In genomic region chr3:44048196-44048924, GRCh38 we compare ENCODE assay signal across 13 cellular contexts.
DNase-seq lines count a peak whose midpoint lies in the region; ATAC-seq, FAIRE-seq and TF ChIP-seq lines count a peak whose summit lies in the region.
"Had no signal": no experiment of that assay in that cellular context is flagged by ENCODE, and none has a peak within 500 bp of the region (broad histone marks: within the 10 kb centered on the region; RNA-seq: fewer than 3 reads in every experiment).

No MANE protein-coding gene starts in this region.

- TF ChIP-seq POLR2A in K562 (conservative IDR thresholded peaks at IDR 0.05): no peak

- peaks cover 3 to 26% of the 10 kb centered on the region in 2 experiments; a peak in 3 of 5 replicates for H3K27me3 ChIP-seq in K562 (ENCODE audit: control insufficient read depth in 2 of 2, insufficient read depth in 2 of 2, low read length in 2 of 2)
- no peaks in the 10 kb centered on the region for H3K27me3 ChIP-seq in mesendoderm (ENCODE audit: insufficient read depth, low read length, poor library complexity)

- 0% methylated on average over 3 of the region's 3 CpGs for WGBS in K562 (ENCODE audit: insufficient coverage, low coverage, missing lambda C conversion rate)
- WGBS in mesendoderm (ENCODE audit: extremely low coverage, insufficient coverage, low lambda C conversion rate): no CpG with 5 or more reads among the region's 3 CpGs

- H2BK5ac ChIP-seq in mesendoderm (ENCODE audit: low read length): no peak overlapping the region

- H3K36me3 ChIP-seq in K562 (ENCODE audit: control insufficient read depth, insufficient read depth, low read length): no peaks in the 10 kb centered on the region
- no peaks in the 10 kb centered on the region for H3K36me3 ChIP-seq in mesendoderm (ENCODE audit: control insufficient read depth, insufficient read depth, low read length)

- no peak overlapping the region for H4K5ac ChIP-seq in mesendoderm (ENCODE audit: low read length)

- no peak overlapping the region for H2BK15ac ChIP-seq in mesendoderm (replicated peaks; ENCODE audit: low read depth)

- H4K8ac ChIP-seq in mesendoderm (ENCODE audit: low read depth, low read length): no peak overlapping the region

- in situ Hi-C loops in K562 (cut with MboI): loop anchor here (10.0 kb wide), 1 partner anchor 1014 kb away; no protein-coding TSS in a partner anchor

- no peak overlapping the region for H3K56ac ChIP-seq in mesendoderm (ENCODE audit: low read length)

- H3K4me2 ChIP-seq in K562 (ENCODE audit: insufficient read depth, low read length) (no peak overlapping the region), mesendoderm (ENCODE audit: low read length) (no peak overlapping the region)

- peak overlapping the region; percentile 67 for H3K4ac ChIP-seq in mesendoderm (ENCODE audit: low read depth, low read length)

- H2BK120ac ChIP-seq in mesendoderm (ENCODE audit: low read depth, low read length): no peak overlapping the region

- no TSS peak for BruUV-seq in K562 (replicated peaks; lab: Mats Ljungman, UMichigan)

- no peaks in the 10 kb centered on the region for H4K20me1 ChIP-seq in K562 (replicated peaks; ENCODE audit: control insufficient read depth, insufficient read depth, low read length)

- intact Hi-C loops in K562 (cut with micrococcal nuclease): no loop called here

- no peak for ATAC-seq in K562
- ATAC-seq: esophagus mucosa, HepG2 had no signal

- H3K79me1 ChIP-seq in mesendoderm (ENCODE audit: low read length): no peaks in the 10 kb centered on the region

- H3K4me1 ChIP-seq in K562 (replicated peaks in 1 of 2; ENCODE audit: control insufficient read depth in 2 of 2, insufficient read depth in 2 of 2, low read length in 2 of 2) (no peaks in the 10 kb centered on the region), mesendoderm (ENCODE audit: control insufficient read depth, low read depth, low read length) (peaks cover 7% of the 10 kb centered on the region)

- H3K9me1 ChIP-seq in K562 (ENCODE audit: control insufficient read depth, insufficient read depth, low read length): no peaks in the 10 kb centered on the region

- no peaks in the 10 kb centered on the region for H3K9me3 ChIP-seq in K562 (replicated peaks; ENCODE audit: control insufficient read depth, insufficient read depth, low read depth, low read length)

- H3K79me2 ChIP-seq in K562 (ENCODE audit: control insufficient read depth, insufficient read depth, low read length) (no peaks in the 10 kb centered on the region), mesendoderm (ENCODE audit: control insufficient read depth, insufficient read depth, low read length) (no peaks in the 10 kb centered on the region)

- CTCF ChIA-PET in K562 (lab: Yijun Ruan, JAX; ENCODE audit: low intra/inter-chr PET ratio): no interaction called here

- TF ChIP-seq CTCF in AG10803 (conservative IDR thresholded peaks at IDR 0.05; ENCODE audit: low read length): no peak
- no peak for TF ChIP-seq CTCF in K562 (IDR thresholded peaks at IDR 0.05 in 2 of 3, conservative IDR thresholded peaks at IDR 0.05 in 1 of 3; ENCODE audit: insufficient read depth in 2 of 3, low read depth in 1 of 3, low read length in 3 of 3)

- no peak overlapping the region for H3K23ac ChIP-seq in mesendoderm (ENCODE audit: low read length)

- TF ChIP-seq EP300 in K562 (IDR thresholded peaks at IDR 0.05; ENCODE audit: low read length): no peak

- H3K27ac ChIP-seq in K562 (ENCODE audit: extremely low read depth, low read depth, low read length) (no peak overlapping the region), mesendoderm (ENCODE audit: low read depth, low read length) (peak overlapping the region; percentile 26)

- no peak overlapping the region for H2AFZ ChIP-seq in K562 (ENCODE audit: low read depth, low read length)

- no peak overlapping the region for H2AK5ac ChIP-seq in mesendoderm (ENCODE audit: low read length)

- TF ChIP-seq RAD21 in K562 (CRISPR knock-in tag; conservative IDR thresholded peaks at IDR 0.05 in 1 of 2, IDR thresholded peaks at IDR 0.05 in 1 of 2): no peak

- peak; percentile 33 for FAIRE-seq in GM19239 (lab: Jason Lieb, UNC)
- peak; percentile 52 for FAIRE-seq in K562 (lab: Jason Lieb, UNC)
- FAIRE-seq: H54, HepG2 had no signal

- H3K4me3 ChIP-seq in AG10803 (ENCODE audit: low read length): no peak overlapping the region
- no peak overlapping the region for H3K4me3 ChIP-seq in K562
- no peak overlapping the region for H3K4me3 ChIP-seq in mesendoderm (ENCODE audit: low read length)

- DNase-seq in AG10803 (ENCODE audit: low read depth) (peak; percentile 59), GM19239 (ENCODE audit: insufficient read length, low spot score) (no peak), K562 (ENCODE audit: extremely low read depth in 1 of 4, low spot score in 3 of 4) (no peak), mesendoderm (peak; percentile 88), SHP77 treated with DMSO at 0.1 percent for 48 hours (lab: John Stamatoyannopoulos, UW) (no peak), NCI-H446 treated with DMSO at 0.1 percent for 48 hours (lab: John Stamatoyannopoulos, UW) (no peak), COLO668 (lab: John Stamatoyannopoulos, UW; ENCODE audit: unreplicated experiment) (no peak)
- no peak for DNase-seq in stimulated activated CD4-positive, alpha-beta T cell treated with anti-CD3 and anti-CD28 coated beads, Interleukin-15, amount 100 ng/mL, for 24 hours
- DNase-seq: activated CD4-positive, alpha-beta T cell treated with anti-CD3 and anti-CD28 coated beads for 4 hours; stimulated activated CD4-positive, alpha-beta T cell treated with anti-CD3 and anti-CD28 coated beads, Interleukin-12 subunit alpha, Interleukin-12 subunit beta, amount 100 ng/mL, for 4 hours had no signal

- H3K9ac ChIP-seq in K562 (ENCODE audit: insufficient read depth in 1 of 2, low read depth in 2 of 2, low read length in 2 of 2): no peak overlapping the region
- no peak overlapping the region for H3K9ac ChIP-seq in mesendoderm (ENCODE audit: low read length)

- no peak overlapping the region for H3K18ac ChIP-seq in mesendoderm (ENCODE audit: low read length)

- POLR2A ChIA-PET in K562 (lab: Yijun Ruan, JAX): no interaction called here

TF ChIP-seq in K562, 482 proteins besides CTCF, POLR2A, EP300 and RAD21:
- no peak for TF ChIP-seq THRA (IDR thresholded peaks at IDR 0.05)

Comparison
In these comparisons a context has a peak if more than half of its experiments do, and no peak if none do; other contexts are left out.
1. DNase-seq: peak in AG10803 (single experiment) and mesendoderm (single experiment); none in GM19239 (single experiment), K562 (0 of 4), SHP77 treated with DMSO at 0.1 percent for 48 hours (single experiment), NCI-H446 treated with DMSO at 0.1 percent for 48 hours (single experiment), COLO668 (single experiment) and stimulated activated CD4-positive, alpha-beta T cell treated with anti-CD3 and anti-CD28 coated beads, Interleukin-15, amount 100 ng/mL, for 24 hours (single experiment).